Comparison of ENCODE assay signal across 21 cellular contexts in the genomic region with DNA sequence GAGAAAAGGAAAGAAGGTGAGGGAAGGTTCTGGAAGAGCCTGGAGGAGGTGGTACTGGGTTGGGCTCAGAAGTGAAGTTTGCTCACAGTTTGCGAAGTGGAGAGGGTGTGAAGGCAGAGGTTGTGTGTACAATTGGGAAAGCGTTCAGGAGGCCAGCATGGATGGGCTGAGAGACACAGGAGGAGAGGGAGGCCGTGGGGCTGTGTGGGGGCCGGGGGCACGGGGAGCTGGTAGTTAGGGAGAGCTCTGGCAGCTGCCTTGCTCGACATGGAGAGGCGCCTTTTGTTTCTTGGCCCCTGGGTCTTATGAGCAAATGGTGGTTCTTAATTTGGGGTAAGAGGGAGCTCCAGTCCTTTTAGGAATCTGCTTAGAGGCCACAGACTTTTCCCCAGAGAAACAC. TPM values are rescaled to one million over a fixed set of nuclear protein-coding genes. Genes with fewer than 3 reads are reported as not detected.
DNase-seq lines count a peak whose midpoint lies in the region; ATAC-seq and TF ChIP-seq lines count a peak whose summit lies in the region.
"Had no signal": no experiment of that assay in that cellular context is flagged by ENCODE, and none has a peak within 500 bp of the region (broad histone marks: within the 10 kb centered on the region; RNA-seq: fewer than 3 reads in every experiment).

No MANE protein-coding gene starts in this region.

- no peak for TF ChIP-seq POLR2A in esophagus muscularis mucosa (IDR thresholded peaks at IDR 0.05; ENCODE audit: low read depth)

- CTCF ChIA-PET in activated CD4-positive, alpha-beta T cell treated with anti-CD3 and anti-CD28 coated beads, Interleukin-2, amount 10 ng/mL, durations not matched to agents 7 days and 5 days (lab: Charles Lee) = interaction anchor here (0.6 to 1.1 kb wide), 2 partner anchors 64 to 137 kb away, joined by 3 read pairs; no protein-coding TSS in a partner anchor

- H3K9me3 ChIP-seq in esophagus muscularis mucosa = no peaks in the 10 kb centered on the region
- H3K9me3 ChIP-seq in muscle layer of colon (ENCODE audit: low read length) = no peaks in the 10 kb centered on the region
- H3K9me3 ChIP-seq: suprapubic skin had no signal

- peak overlapping the region; percentile 20 for H3K27ac Mint-ChIP-seq in activated CD4-positive, alpha-beta T cell treated with anti-CD3 and anti-CD28 coated beads, Interleukin-2, amount 10 ng/mL, durations not matched to agents 7 days and 5 days
- no peak overlapping the region for H3K27ac Mint-ChIP-seq in activated CD4-positive, alpha-beta T cell treated with anti-CD3 and anti-CD28 coated beads, Interleukin-2, amount 10 ng/mL, durations not matched to agents 24 days and 14 days

- no peak overlapping the region for H3K9ac ChIP-seq in muscle layer of colon (ENCODE audit: low read length)
- H3K9ac ChIP-seq: KMS-11 had no signal

- no peak for ATAC-seq in GM18867 (IDR thresholded peaks at IDR 0.05; ENCODE audit: unreplicated experiment)
- no peak for ATAC-seq in GM18519 (IDR thresholded peaks at IDR 0.05; ENCODE audit: low FRiP score, unreplicated experiment)

- H3K9me3 Mint-ChIP-seq in activated CD4-positive, alpha-beta T cell treated with anti-CD3 and anti-CD28 coated beads, Interleukin-2, amount 10 ng/mL, durations not matched to agents 7 days and 5 days = no peaks in the 10 kb centered on the region
- H3K9me3 Mint-ChIP-seq in activated CD4-positive, alpha-beta T cell treated with anti-CD3 and anti-CD28 coated beads, Interleukin-2, amount 10 ng/mL, durations not matched to agents 24 days and 14 days = no peaks in the 10 kb centered on the region

- no peaks in the 10 kb centered on the region for H3K27me3 ChIP-seq in esophagus muscularis mucosa
- no peaks in the 10 kb centered on the region for H3K27me3 ChIP-seq in muscle layer of colon (ENCODE audit: control insufficient read depth in 1 of 2, insufficient read depth in 2 of 2, low read length in 2 of 2)
- H3K27me3 ChIP-seq: suprapubic skin had no signal

- peaks cover 0 to 3% (median 0%) of the 10 kb centered on the region in 4 donors for H3K36me3 ChIP-seq in esophagus muscularis mucosa
- peaks cover 6% of the 10 kb centered on the region for H3K36me3 ChIP-seq in muscle layer of colon (ENCODE audit: insufficient read depth, low read length)
- H3K36me3 ChIP-seq: suprapubic skin had no signal

- no peaks in the 10 kb centered on the region for H3K27me3 Mint-ChIP-seq in activated CD4-positive, alpha-beta T cell treated with anti-CD3 and anti-CD28 coated beads, Interleukin-2, amount 10 ng/mL, durations not matched to agents 7 days and 5 days
- no peaks in the 10 kb centered on the region for H3K27me3 Mint-ChIP-seq in activated CD4-positive, alpha-beta T cell treated with anti-CD3 and anti-CD28 coated beads, Interleukin-2, amount 10 ng/mL, durations not matched to agents 24 days and 14 days

- no peak overlapping the region for H3K4me3 Mint-ChIP-seq in activated CD4-positive, alpha-beta T cell treated with anti-CD3 and anti-CD28 coated beads, Interleukin-2, amount 10 ng/mL, durations not matched to agents 7 days and 5 days
- no peak overlapping the region for H3K4me3 Mint-ChIP-seq in activated CD4-positive, alpha-beta T cell treated with anti-CD3 and anti-CD28 coated beads, Interleukin-2, amount 10 ng/mL, durations not matched to agents 24 days and 14 days

- 70% methylated on average over 7 of the region's 7 CpGs for WGBS in esophagus muscularis mucosa

- peak overlapping the region; percentile 50 to 68 (median 58) for H3K27ac ChIP-seq in esophagus muscularis mucosa (replicated peaks in 1 of 4)
- H3K27ac ChIP-seq in muscle layer of colon (ENCODE audit: low read depth, low read length) = peak overlapping the region; percentile 60
- peak overlapping the region; percentile 5 for H3K27ac ChIP-seq in substantia nigra (ENCODE audit: low read depth, low read length, poor library complexity, severe bottlenecking)
- H3K27ac ChIP-seq: C4-2B, KMS-11, suprapubic skin had no signal

- POLR2A ChIA-PET in activated CD4-positive, alpha-beta T cell treated with anti-CD3 and anti-CD28 coated beads, Interleukin-2, amount 10 ng/mL, durations not matched to agents 7 days and 5 days (lab: Charles Lee) = no interaction called here

- no peak for TF ChIP-seq EP300 in esophagus muscularis mucosa (IDR thresholded peaks at IDR 0.05)

- DNase-seq in activated CD4-positive, alpha-beta T cell treated with anti-CD3 and anti-CD28 coated beads, Interleukin-2, amount 10 ng/mL, durations not matched to agents 7 days and 5 days = no peak
- DNase-seq in activated CD4-positive, alpha-beta T cell treated with anti-CD3 and anti-CD28 coated beads, Interleukin-2, amount 10 ng/mL, durations not matched to agents 24 days and 14 days = no peak
- no peak for DNase-seq in esophagus muscularis mucosa (ENCODE audit: extremely low spot score)
- DNase-seq in substantia nigra (lab: John Stamatoyannopoulos, UW) = no peak
- DNase-seq in HK-2 (ENCODE audit: unreplicated experiment) = no peak
- DNase-seq: activated CD4-positive, CD25-positive, alpha-beta regulatory T cell treated with anti-CD3 and anti-CD28 coated beads, Interleukin-2, amount 50 U/mL, for 72 hours; activated CD8-positive, alpha-beta memory T cell treated with anti-CD3 and anti-CD28 coated beads, Interleukin-2, amount 50 U/mL, for 4 hours; central memory CD4-positive, alpha-beta T cell; DMS79 treated with DMSO at 0.1 percent for 48 hours; NCI-H1417 treated with DMSO at 0.1 percent for 48 hours; NCI-H2227 treated with DMSO at 0.1 percent for 48 hours; retina; SHP77 treated with DMSO at 0.1 percent for 48 hours; stimulated activated CD4-positive, alpha-beta T cell treated with anti-CD3 and anti-CD28 coated beads, Interleukin-1b, Interleukin-23, amount 100 ng/mL, for 48 hours had no signal

- H3K4me1 ChIP-seq in esophagus muscularis mucosa (peaks cover 36 to 81% (median 54%) of the 10 kb centered on the region in 4 donors), muscle layer of colon (ENCODE audit: insufficient read depth, low read length) (peaks cover 32% of the 10 kb centered on the region)

- no peaks in the 10 kb centered on the region for H3K36me3 Mint-ChIP-seq in activated CD4-positive, alpha-beta T cell treated with anti-CD3 and anti-CD28 coated beads, Interleukin-2, amount 10 ng/mL, durations not matched to agents 7 days and 5 days (ENCODE audit: low read depth)
- H3K36me3 Mint-ChIP-seq in activated CD4-positive, alpha-beta T cell treated with anti-CD3 and anti-CD28 coated beads, Interleukin-2, amount 10 ng/mL, durations not matched to agents 24 days and 14 days (ENCODE audit: low read depth) = peaks cover 9% of the 10 kb centered on the region

- no peak for TF ChIP-seq CTCF in esophagus muscularis mucosa (IDR thresholded peaks at IDR 0.05)

- intact Hi-C loops in activated CD4-positive, alpha-beta T cell treated with anti-CD3 and anti-CD28 coated beads, Interleukin-2, amount 10 ng/mL, durations not matched to agents 24 days and 14 days (cut with micrococcal nuclease) = no loop called here
- intact Hi-C loops in esophagus muscularis mucosa (cut with DNase I) = no loop called here

- peaks cover 8% of the 10 kb centered on the region for H3K4me1 Mint-ChIP-seq in activated CD4-positive, alpha-beta T cell treated with anti-CD3 and anti-CD28 coated beads, Interleukin-2, amount 10 ng/mL, durations not matched to agents 7 days and 5 days
- peaks cover 4% of the 10 kb centered on the region for H3K4me1 Mint-ChIP-seq in activated CD4-positive, alpha-beta T cell treated with anti-CD3 and anti-CD28 coated beads, Interleukin-2, amount 10 ng/mL, durations not matched to agents 24 days and 14 days

- H3K4me3 ChIP-seq in esophagus muscularis mucosa (peak overlapping the region in 1 of 4 donors; percentile 5), muscle layer of colon (ENCODE audit: low read depth in 1 of 2, low read length in 2 of 2) (peak overlapping the region in 1 of 2 donors; percentile 11)
- H3K4me3 ChIP-seq: suprapubic skin had no signal

RNA-seq across cellular contexts. Expression of gene BICRA, which starts 16.7 kb away (rescaled TPM):
- total RNA-seq in activated CD4-positive, alpha-beta T cell treated with anti-CD3 and anti-CD28 coated beads, Interleukin-2, amount 10 ng/mL, durations not matched to agents 7 days and 5 days = 10 to 100 TPM; 23.3 to 25.5 TPM
- 10.5 and 11.9 TPM in 2 replicates for total RNA-seq in activated CD4-positive, alpha-beta T cell treated with anti-CD3 and anti-CD28 coated beads, Interleukin-2, amount 10 ng/mL, durations not matched to agents 24 days and 14 days
- 10 to 100 TPM; 10.9 to 15.0 (median 13.8) TPM for total RNA-seq in esophagus muscularis mucosa
- total RNA-seq: A172 had no signal

RNA-seq across cellular contexts. Expression of gene ZNF541, which starts 52.7 kb away (rescaled TPM):
- total RNA-seq in activated CD4-positive, alpha-beta T cell treated with anti-CD3 and anti-CD28 coated beads, Interleukin-2, amount 10 ng/mL, durations not matched to agents 7 days and 5 days = under 1 TPM; 0.35 to 0.40 TPM
- not detected in 2 replicates for total RNA-seq in activated CD4-positive, alpha-beta T cell treated with anti-CD3 and anti-CD28 coated beads, Interleukin-2, amount 10 ng/mL, durations not matched to agents 24 days and 14 days
- under 1 TPM in 3 of 4 donors, not detected in 1; 0.17 to 0.23 (median 0.19) TPM for total RNA-seq in esophagus muscularis mucosa
- total RNA-seq: A172 had no signal

Comparison
In these comparisons a context has a peak if more than half of its experiments do, and no peak if none do; other contexts are left out.
1. H3K27ac ChIP-seq: peak in every context shown above with its lines; median percentile 60 in muscle layer of colon; 58 in esophagus muscularis mucosa; 5 in substantia nigra.